Comparison of ENCODE assay signal across 16 cellular contexts in genomic region chr16:67963325-67964321, GRCh38. TPM values are rescaled to one million over a fixed set of nuclear protein-coding genes. Genes with fewer than 3 reads are reported as not detected.
A peak's percentile ranks its signal among the peaks of the same experiment; 100 is the strongest.
DNase-seq lines count a peak whose midpoint lies in the region; ATAC-seq, FAIRE-seq and TF ChIP-seq lines count a peak whose summit lies in the region.
"Had no signal": no experiment of that assay in that cellular context is flagged by ENCODE, and none has a peak within 500 bp of the region (broad histone marks: within the 10 kb centered on the region; RNA-seq: fewer than 3 reads in every experiment).

No MANE protein-coding gene starts in this region.

- H3K36me3 Mint-ChIP-seq in activated CD8-positive, alpha-beta memory T cell treated with anti-CD3 and anti-CD28 coated beads, Interleukin-2, amount 10 ng/mL, durations not matched to agents 7 days and 5 days: peaks cover 9% of the 10 kb centered on the region

- peak; percentile 16 for TF ChIP-seq POLR2A in endothelial cell of umbilical vein (IDR thresholded peaks at IDR 0.05; ENCODE audit: low read depth, low read length)

- H3K36me3 ChIP-seq in endothelial cell of umbilical vein (ENCODE audit: control insufficient read depth in 2 of 2, extremely low read depth in 1 of 2, insufficient read depth in 2 of 2, low read length in 2 of 2) (peaks cover 10 to 41% of the 10 kb centered on the region in 2 experiments), tibial artery (peaks cover 35 to 51% (median 47%) of the 10 kb centered on the region in 3 donors), hepatocyte (replicated peaks; ENCODE audit: insufficient read depth, low read depth) (no peaks in the 10 kb centered on the region)

- H4K20me1 ChIP-seq in endothelial cell of umbilical vein (replicated peaks; ENCODE audit: control insufficient read depth, extremely low read depth, insufficient read depth, low read length): no peaks in the 10 kb centered on the region
- H4K20me1 ChIP-seq in hepatocyte (ENCODE audit: insufficient read depth, poor library complexity, severe bottlenecking): peaks cover 40% of the 10 kb centered on the region

- H3K9me2 ChIP-seq in hepatocyte (replicated peaks; ENCODE audit: insufficient read depth): no peaks in the 10 kb centered on the region

- H3K27ac ChIP-seq in endothelial cell of umbilical vein (ENCODE audit: insufficient read depth, low read depth, low read length) (no peak overlapping the region), tibial artery (peak overlapping the region; percentile 34 to 42), hepatocyte (no peak overlapping the region)

- no peaks in the 10 kb centered on the region for H3K27me3 Mint-ChIP-seq in activated CD8-positive, alpha-beta memory T cell treated with anti-CD3 and anti-CD28 coated beads, Interleukin-2, amount 10 ng/mL, durations not matched to agents 7 days and 5 days

- POLR2A ChIA-PET in endothelial cell of umbilical vein (lab: Charles Lee): no interaction called here

- no peaks in the 10 kb centered on the region for H3K9me3 ChIP-seq in endothelial cell of umbilical vein (replicated peaks; ENCODE audit: control insufficient read depth, insufficient read depth, low read length)
- H3K9me3 ChIP-seq in tibial artery: no peaks in the 10 kb centered on the region
- H3K9me3 ChIP-seq in hepatocyte (ENCODE audit: low read depth): no peaks in the 10 kb centered on the region

- no peak overlapping the region for H3K4me3 ChIP-seq in endothelial cell of umbilical vein (replicated peaks in 1 of 3; ENCODE audit: insufficient read depth in 1 of 3, low read depth in 1 of 3, low read length in 3 of 3)
- no peak overlapping the region for H3K4me3 ChIP-seq in tibial artery
- no peak overlapping the region for H3K4me3 ChIP-seq in hepatocyte

- H2AFZ ChIP-seq in endothelial cell of umbilical vein (ENCODE audit: low read depth, low read length) (no peak overlapping the region), hepatocyte (no peak overlapping the region)

- H3K27ac Mint-ChIP-seq in activated CD8-positive, alpha-beta memory T cell treated with anti-CD3 and anti-CD28 coated beads, Interleukin-2, amount 10 ng/mL, durations not matched to agents 7 days and 5 days: no peak overlapping the region
- H3K27ac Mint-ChIP-seq: activated naive CD4-positive, alpha-beta T cell treated with anti-CD3 and anti-CD28 coated beads for 36 hours had no signal

- peaks cover 19% of the 10 kb centered on the region for H3K4me1 ChIP-seq in endothelial cell of umbilical vein (ENCODE audit: control insufficient read depth, extremely low read depth, insufficient read depth, low read length)
- peaks cover 0 to 85% (median 71%) of the 10 kb centered on the region in 4 donors for H3K4me1 ChIP-seq in tibial artery
- peaks cover 17% of the 10 kb centered on the region for H3K4me1 ChIP-seq in hepatocyte (ENCODE audit: insufficient read depth)

- dilution Hi-C loops in endothelial cell of umbilical vein (cut with MboI; ENCODE audit: extremely low pct_ligation_motif_present, low sequenced_read_pairs): no loop called here

- no peak overlapping the region for H3K9ac ChIP-seq in endothelial cell of umbilical vein (replicated peaks; ENCODE audit: extremely low read depth, insufficient read depth, low read length)

- TF ChIP-seq CTCF in endothelial cell of umbilical vein (IDR thresholded peaks at IDR 0.05; ENCODE audit: extremely low read depth in 1 of 2, insufficient read depth in 1 of 2, low read depth in 1 of 2, low read length in 2 of 2): no peak
- no peak for TF ChIP-seq CTCF in tibial artery (IDR thresholded peaks at IDR 0.05)
- TF ChIP-seq CTCF in hepatocyte (IDR thresholded peaks at IDR 0.05; ENCODE audit: poor library complexity): no peak

- H3K4me3 Mint-ChIP-seq in activated CD8-positive, alpha-beta memory T cell treated with anti-CD3 and anti-CD28 coated beads, Interleukin-2, amount 10 ng/mL, durations not matched to agents 7 days and 5 days: no peak overlapping the region
- H3K4me3 Mint-ChIP-seq: activated naive CD4-positive, alpha-beta T cell treated with anti-CD3 and anti-CD28 coated beads for 36 hours had no signal

- no TSS peak for BruUV-seq in endothelial cell of umbilical vein (replicated peaks; lab: Mats Ljungman, UMichigan)

- H3K4me1 Mint-ChIP-seq in activated CD8-positive, alpha-beta memory T cell treated with anti-CD3 and anti-CD28 coated beads, Interleukin-2, amount 10 ng/mL, durations not matched to agents 7 days and 5 days: peaks cover 12% of the 10 kb centered on the region

- WGBS in hepatocyte (ENCODE audit: low lambda C conversion rate, missing lambda C conversion rate): 92% methylated on average over 31 of the region's 34 CpGs

- intact Hi-C loops in endothelial cell of umbilical vein (cut with micrococcal nuclease): no loop called here
- intact Hi-C loops in tibial artery (cut with DNase I; ENCODE audit: low total_unique reads): no loop called here

- H3K27me3 ChIP-seq in endothelial cell of umbilical vein (ENCODE audit: control insufficient read depth in 2 of 2, insufficient read depth in 2 of 2, low read length in 2 of 2): no peaks in the 10 kb centered on the region
- no peaks in the 10 kb centered on the region for H3K27me3 ChIP-seq in tibial artery
- H3K27me3 ChIP-seq in hepatocyte: no peaks in the 10 kb centered on the region

- no peaks in the 10 kb centered on the region for H3K9me3 Mint-ChIP-seq in activated CD8-positive, alpha-beta memory T cell treated with anti-CD3 and anti-CD28 coated beads, Interleukin-2, amount 10 ng/mL, durations not matched to agents 7 days and 5 days (ENCODE audit: low read depth)
- H3K9me3 Mint-ChIP-seq: activated naive CD4-positive, alpha-beta T cell treated with anti-CD3 and anti-CD28 coated beads for 36 hours had no signal

- H3K4me2 ChIP-seq in endothelial cell of umbilical vein (ENCODE audit: insufficient read depth, low read length) (no peak overlapping the region), hepatocyte (no peak overlapping the region)

- no peak for ATAC-seq in activated CD8-positive, alpha-beta memory T cell treated with anti-CD3 and anti-CD28 coated beads, Interleukin-2, amount 10 ng/mL, durations not matched to agents 7 days and 5 days
- ATAC-seq: PC-3 had no signal

- no peak for FAIRE-seq in endothelial cell of umbilical vein (lab: Jason Lieb, UNC)
- FAIRE-seq: frontal cortex had no signal

- H3K79me2 ChIP-seq in endothelial cell of umbilical vein (ENCODE audit: control insufficient read depth, insufficient read depth, low read length) (peaks cover 52% of the 10 kb centered on the region), hepatocyte (peaks cover 62% of the 10 kb centered on the region)

- H3K9me1 ChIP-seq in endothelial cell of umbilical vein (replicated peaks; ENCODE audit: control insufficient read depth, extremely low read depth, insufficient read depth, low read length): no peaks in the 10 kb centered on the region

- CTCF ChIA-PET in endothelial cell of umbilical vein (lab: Charles Lee): interaction anchor here (1.4 to 2.7 kb wide), 2 partner anchors 77 to 105 kb away, joined by 5 to 8 read pairs; no protein-coding TSS in a partner anchor
- CTCF ChIA-PET in activated CD8-positive, alpha-beta memory T cell treated with anti-CD3 and anti-CD28 coated beads, Interleukin-2, amount 10 ng/mL, durations not matched to agents 7 days and 5 days (lab: Charles Lee): interaction anchor here (1.6 to 2.5 kb wide), 2 partner anchors 22 to 77 kb away, joined by 5 to 14 read pairs; no protein-coding TSS in a partner anchor

- DNase-seq in NCI-H345 (lab: John Stamatoyannopoulos, UW) (peak; percentile 5), NCI-H345 treated with DMSO at 0.1 percent for 48 hours (lab: John Stamatoyannopoulos, UW; ENCODE audit: unreplicated experiment) (no peak), endothelial cell of umbilical vein (ENCODE audit: low read depth, low spot score) (no peak), medulla oblongata (ENCODE audit: extremely low spot score) (peak; percentile 70), tibial artery (no peak), hepatic stellate cell (ENCODE audit: low spot score) (no peak), hepatocyte (ENCODE audit: low spot score) (no peak)
- DNase-seq in activated CD8-positive, alpha-beta memory T cell treated with anti-CD3 and anti-CD28 coated beads, Interleukin-2, amount 10 ng/mL, durations not matched to agents 7 days and 5 days: no peak
- DNase-seq: activated naive CD4-positive, alpha-beta T cell treated with anti-CD3 and anti-CD28 coated beads for 36 hours; cortex of kidney; mammary epithelial cell; NCI-H2029 treated with DMSO at 0.1 percent for 48 hours; PC-3 had no signal

RNA-seq across cellular contexts. Expression of gene SLC12A4, which starts 4.8 kb away (rescaled TPM):
- total RNA-seq in endothelial cell of umbilical vein (99.0 and 114 TPM in 2 replicates), hepatocyte (23.7 and 55.2 TPM in 2 replicates)
- polyA plus RNA-seq in endothelial cell of umbilical vein (110 and 124 TPM in 2 replicates), hepatocyte (63.9 and 65.3 TPM in 2 replicates)
- 53.8 and 76.7 TPM in 2 replicates for polyA plus RNA-seq in endothelial cell of umbilical vein (2011; cell fraction: cytosol; rRNA removed)
- polyA plus RNA-seq in endothelial cell of umbilical vein (2011; cell fraction: nucleus; rRNA removed): 343 and 417 TPM in 2 replicates
- 79.2 and 83.4 TPM in 2 replicates for polyA plus RNA-seq in endothelial cell of umbilical vein (2012)
- 141 and 143 TPM in 2 replicates for polyA minus RNA-seq in endothelial cell of umbilical vein
- polyA minus RNA-seq in endothelial cell of umbilical vein (2011; cell fraction: cytosol; rRNA and poly(A)+ RNA removed): 27.4 TPM
- 127 and 131 TPM in 2 replicates for polyA minus RNA-seq in endothelial cell of umbilical vein (2011; cell fraction: nucleus; rRNA and poly(A)+ RNA removed)
- 10 to 100 TPM; 47.7 to 51.2 TPM for total RNA-seq in activated CD8-positive, alpha-beta memory T cell treated with anti-CD3 and anti-CD28 coated beads, Interleukin-2, amount 10 ng/mL, durations not matched to agents 7 days and 5 days

RNA-seq across cellular contexts. Expression of gene DPEP3, which starts 16.7 kb away (rescaled TPM):
- total RNA-seq in endothelial cell of umbilical vein (not detected in 2 replicates), hepatocyte (not detected in 2 replicates)
- polyA plus RNA-seq in endothelial cell of umbilical vein (0.03 and 0.06 TPM in 2 replicates), hepatocyte (not detected in 2 replicates)
- not detected in 2 replicates for polyA plus RNA-seq in endothelial cell of umbilical vein (2011; cell fraction: cytosol; rRNA removed)
- 0.10 TPM in 1 of 2 replicates, not detected in the other for polyA plus RNA-seq in endothelial cell of umbilical vein (2011; cell fraction: nucleus; rRNA removed)
- polyA plus RNA-seq in endothelial cell of umbilical vein (2012): not detected in 2 replicates
- 0.40 TPM in 1 of 2 replicates, not detected in the other for polyA minus RNA-seq in endothelial cell of umbilical vein
- not detected for polyA minus RNA-seq in endothelial cell of umbilical vein (2011; cell fraction: cytosol; rRNA and poly(A)+ RNA removed)
- not detected in 2 replicates for polyA minus RNA-seq in endothelial cell of umbilical vein (2011; cell fraction: nucleus; rRNA and poly(A)+ RNA removed)
- total RNA-seq in activated CD8-positive, alpha-beta memory T cell treated with anti-CD3 and anti-CD28 coated beads, Interleukin-2, amount 10 ng/mL, durations not matched to agents 7 days and 5 days: under 1 TPM in 1 of 2 experiments, not detected in 1; 0.28 TPM
- total RNA-seq: frontal cortex, H4, mammary epithelial cell, PC-3, ureter had no signal
- polyA plus RNA-seq: mammary epithelial cell had no signal

RNA-seq across cellular contexts. Expression of gene LCAT, which starts 19.7 kb away (rescaled TPM):
- total RNA-seq in endothelial cell of umbilical vein: 44.9 and 46.1 TPM in 2 replicates
- 22.6 and 32.5 TPM in 2 replicates for polyA plus RNA-seq in endothelial cell of umbilical vein
- 6.1 and 6.9 TPM in 2 replicates for polyA plus RNA-seq in endothelial cell of umbilical vein (2011; cell fraction: cytosol; rRNA removed)
- 115 and 136 TPM in 2 replicates for polyA plus RNA-seq in endothelial cell of umbilical vein (2011; cell fraction: nucleus; rRNA removed)
- polyA plus RNA-seq in endothelial cell of umbilical vein (2012): 18.8 and 26.0 TPM in 2 replicates
- 9.0 and 15.1 TPM in 2 replicates for polyA minus RNA-seq in endothelial cell of umbilical vein
- polyA minus RNA-seq in endothelial cell of umbilical vein (2011; cell fraction: cytosol; rRNA and poly(A)+ RNA removed): 4.1 TPM
- polyA minus RNA-seq in endothelial cell of umbilical vein (2011; cell fraction: nucleus; rRNA and poly(A)+ RNA removed): 18.0 and 27.6 TPM in 2 replicates
- total RNA-seq in activated CD8-positive, alpha-beta memory T cell treated with anti-CD3 and anti-CD28 coated beads, Interleukin-2, amount 10 ng/mL, durations not matched to agents 7 days and 5 days: 10 to 100 TPM; 15.6 to 22.7 TPM
- 15.6 and 19.8 TPM in 2 replicates for total RNA-seq in hepatocyte
- polyA plus RNA-seq in hepatocyte: 44.6 and 47.3 TPM in 2 replicates

RNA-seq across cellular contexts. Expression of gene PSMB10, which starts 27.0 kb away (rescaled TPM):
- total RNA-seq in endothelial cell of umbilical vein (32.7 and 40.8 TPM in 2 replicates), hepatocyte (13.7 and 27.8 TPM in 2 replicates)
- polyA plus RNA-seq in endothelial cell of umbilical vein (54.7 and 80.3 TPM in 2 replicates), hepatocyte (48.7 and 52.2 TPM in 2 replicates)
- polyA plus RNA-seq in endothelial cell of umbilical vein (2011; cell fraction: cytosol; rRNA removed): 25.2 and 32.1 TPM in 2 replicates
- polyA plus RNA-seq in endothelial cell of umbilical vein (2011; cell fraction: nucleus; rRNA removed): 17.1 and 17.2 TPM in 2 replicates
- 30.4 and 39.7 TPM in 2 replicates for polyA plus RNA-seq in endothelial cell of umbilical vein (2012)
- 12.6 and 15.7 TPM in 2 replicates for polyA minus RNA-seq in endothelial cell of umbilical vein
- polyA minus RNA-seq in endothelial cell of umbilical vein (2011; cell fraction: cytosol; rRNA and poly(A)+ RNA removed): 31.6 TPM
- 5.0 and 10.8 TPM in 2 replicates for polyA minus RNA-seq in endothelial cell of umbilical vein (2011; cell fraction: nucleus; rRNA and poly(A)+ RNA removed)
- 100 to 1,000 TPM; 250 to 296 TPM for total RNA-seq in activated CD8-positive, alpha-beta memory T cell treated with anti-CD3 and anti-CD28 coated beads, Interleukin-2, amount 10 ng/mL, durations not matched to agents 7 days and 5 days

RNA-seq across cellular contexts. Expression of gene CTRL, which starts 32.0 kb away (rescaled TPM):
- 1.0 and 1.8 TPM in 2 replicates for total RNA-seq in endothelial cell of umbilical vein
- 1.1 TPM in 2 replicates for polyA plus RNA-seq in endothelial cell of umbilical vein
- 0.53 and 0.76 TPM in 2 replicates for polyA plus RNA-seq in endothelial cell of umbilical vein (2011; cell fraction: cytosol; rRNA removed)
- polyA plus RNA-seq in endothelial cell of umbilical vein (2011; cell fraction: nucleus; rRNA removed): 3.8 and 4.2 TPM in 2 replicates
- polyA plus RNA-seq in endothelial cell of umbilical vein (2012): 0.38 and 0.68 TPM in 2 replicates
- polyA minus RNA-seq in endothelial cell of umbilical vein: 0.66 and 2.1 TPM in 2 replicates
- 0.82 TPM for polyA minus RNA-seq in endothelial cell of umbilical vein (2011; cell fraction: cytosol; rRNA and poly(A)+ RNA removed)
- 0.38 and 0.58 TPM in 2 replicates for polyA minus RNA-seq in endothelial cell of umbilical vein (2011; cell fraction: nucleus; rRNA and poly(A)+ RNA removed)
- total RNA-seq in activated CD8-positive, alpha-beta memory T cell treated with anti-CD3 and anti-CD28 coated beads, Interleukin-2, amount 10 ng/mL, durations not matched to agents 7 days and 5 days: 1 to 10 TPM; 5.0 to 6.7 TPM
- 0.63 TPM in 1 of 2 replicates, not detected in the other for total RNA-seq in hepatocyte
- 12.5 and 13.4 TPM in 2 replicates for polyA plus RNA-seq in hepatocyte

Comparison
In these comparisons a context has a peak if more than half of its experiments do, and no peak if none do; other contexts are left out.
1. DNase-seq: peak in NCI-H345 (single experiment) and medulla oblongata (single experiment); none in NCI-H345 treated with DMSO at 0.1 percent for 48 hours (single experiment), endothelial cell of umbilical vein (single experiment), tibial artery (0 of 2), activated CD8-positive, alpha-beta memory T cell treated with anti-CD3 and anti-CD28 coated beads, Interleukin-2, amount 10 ng/mL, durations not matched to agents 7 days and 5 days (single experiment), hepatic stellate cell (single experiment) and hepatocyte (single experiment).
2. H3K27ac ChIP-seq: peak in tibial artery (2 of 2); none in endothelial cell of umbilical vein (single experiment) and hepatocyte (single experiment).